ENCODE assay signal across 12 cellular contexts in the genomic region with DNA sequence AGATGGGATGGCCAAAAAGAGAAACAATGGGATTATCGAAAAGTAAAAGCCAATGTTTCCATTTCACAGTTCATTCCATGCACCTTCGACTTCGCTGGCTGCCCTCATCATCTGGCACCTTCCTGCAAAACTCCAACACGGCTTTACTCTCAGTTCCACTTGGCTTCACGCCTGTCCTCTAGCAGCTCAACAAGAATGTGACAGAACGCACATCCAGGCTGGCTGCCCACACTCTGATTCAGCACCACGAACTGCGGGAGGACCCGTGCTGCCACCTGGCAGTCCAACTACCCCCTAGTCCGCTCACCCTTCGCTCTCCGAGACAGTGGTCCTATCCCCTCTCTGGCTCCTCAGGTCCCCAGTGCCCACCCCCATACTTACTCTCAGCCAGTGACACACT. TPM values are rescaled to one million over a fixed set of nuclear protein-coding genes. Genes with fewer than 3 reads are reported as not detected.
DNase-seq lines count a peak whose midpoint lies in the region; ATAC-seq and TF ChIP-seq lines count a peak whose summit lies in the region.
"Had no signal": no experiment of that assay in that cellular context is flagged by ENCODE, and none has a peak within 500 bp of the region (broad histone marks: within the 10 kb centered on the region; RNA-seq: fewer than 3 reads in every experiment).

No MANE protein-coding gene starts in this region.

- H3K4me1 ChIP-seq in right atrium auricular region, result peaks cover 0 to 30% of the 10 kb centered on the region in 2 donors

- H3K4me1 Mint-ChIP-seq in progenitor cell of endocrine pancreas (ENCODE audit: low read depth) (peaks cover 86% of the 10 kb centered on the region), natural killer cell (no peaks in the 10 kb centered on the region)

- TF ChIP-seq CTCF in astrocyte of the cerebellum (IDR thresholded peaks at IDR 0.05; ENCODE audit: low read depth, low read length, missing control alignments) (no peak), right atrium auricular region (IDR thresholded peaks at IDR 0.05) (peak in 1 of 2 donors; percentile 38), progenitor cell of endocrine pancreas (IDR thresholded peaks at IDR 0.05; ENCODE audit: unreplicated experiment) (no peak), natural killer cell (IDR thresholded peaks at IDR 0.05) (no peak)

- H3K9me3 ChIP-seq in right atrium auricular region, result no peaks in the 10 kb centered on the region

- H3K4me3 Mint-ChIP-seq in progenitor cell of endocrine pancreas (ENCODE audit: low read depth) (peak overlapping the region; percentile 17), natural killer cell (no peak overlapping the region)
- H3K4me3 Mint-ChIP-seq: activated T-helper 1 cell treated with anti-CD3 and anti-CD28 coated beads, Interleukin-12 subunit alpha, Interleukin-12 subunit beta, Interleukin-2, Interleukin-4 antibody, amounts not matched to agents 30 ng/mL and 10 ng/mL and 1 ng/mL, durations not matched to agents 14 hours and 24 hours and 36 hours; CD14-positive monocyte; naive thymus-derived CD4-positive, alpha-beta T cell had no signal

- peak overlapping the region; percentile 90 for H3K27ac Mint-ChIP-seq in progenitor cell of endocrine pancreas
- H3K27ac Mint-ChIP-seq in natural killer cell, result no peak overlapping the region
- H3K27ac Mint-ChIP-seq: activated T-helper 1 cell treated with anti-CD3 and anti-CD28 coated beads, Interleukin-12 subunit alpha, Interleukin-12 subunit beta, Interleukin-2, Interleukin-4 antibody, amounts not matched to agents 30 ng/mL and 10 ng/mL and 1 ng/mL, durations not matched to agents 14 hours and 24 hours and 36 hours; CD14-positive monocyte had no signal

- H3K4me3 ChIP-seq in astrocyte of the cerebellum (ENCODE audit: low read depth, low read length) (no peak overlapping the region), right atrium auricular region (no peak overlapping the region)

- no peaks in the 10 kb centered on the region for H3K36me3 ChIP-seq in right atrium auricular region

- H3K9me3 Mint-ChIP-seq in progenitor cell of endocrine pancreas (ENCODE audit: low read depth), result no peaks in the 10 kb centered on the region
- H3K9me3 Mint-ChIP-seq in natural killer cell, result no peaks in the 10 kb centered on the region
- H3K9me3 Mint-ChIP-seq: activated T-helper 1 cell treated with anti-CD3 and anti-CD28 coated beads, Interleukin-12 subunit alpha, Interleukin-12 subunit beta, Interleukin-2, Interleukin-4 antibody, amounts not matched to agents 30 ng/mL and 10 ng/mL and 1 ng/mL, durations not matched to agents 14 hours and 24 hours and 36 hours; CD14-positive monocyte; naive thymus-derived CD4-positive, alpha-beta T cell had no signal

- peak; percentile 25 for DNase-seq in ELF-1 (ENCODE audit: low read depth, low spot score)
- peak; percentile 4 for DNase-seq in astrocyte of the cerebellum (ENCODE audit: low read depth)
- DNase-seq in right atrium auricular region (ENCODE audit: low spot score), result peak; percentile 68
- no peak for DNase-seq in progenitor cell of endocrine pancreas (ENCODE audit: low spot score, unreplicated experiment)
- DNase-seq in DMS114 treated with DMSO at 0.1 percent for 48 hours (lab: John Stamatoyannopoulos, UW; ENCODE audit: unreplicated experiment), result no peak
- DNase-seq in natural killer cell, result no peak
- no peak for DNase-seq in KBM-7
- DNase-seq: naive thymus-derived CD4-positive, alpha-beta T cell; NCI-H187 had no signal

- H3K27me3 Mint-ChIP-seq in progenitor cell of endocrine pancreas (no peaks in the 10 kb centered on the region), natural killer cell (ENCODE audit: low read depth in 2 of 2) (peaks cover 15 to 49% of the 10 kb centered on the region in 2 donors)

- H3K27ac ChIP-seq in right atrium auricular region, result peak overlapping the region; percentile 40 to 52

- in situ Hi-C loops in astrocyte of the cerebellum (cut with HindIII; ENCODE audit: low sequenced_read_pairs), result no loop called here
- in situ Hi-C loops in KBM-7 (cut with MboI; ENCODE audit: low pct_unique_long_range_greater_than_20kb, low sequenced_read_pairs), result no loop called here

- intact Hi-C loops in natural killer cell (cut with micrococcal nuclease), result no loop called here

- ATAC-seq in natural killer cell (no peak), GM21360 (IDR thresholded peaks at IDR 0.05; ENCODE audit: unreplicated experiment) (no peak)
- ATAC-seq: naive thymus-derived CD4-positive, alpha-beta T cell had no signal

- H3K27me3 ChIP-seq in right atrium auricular region, result no peaks in the 10 kb centered on the region

- H3K36me3 Mint-ChIP-seq in progenitor cell of endocrine pancreas (ENCODE audit: insufficient read depth), result no peaks in the 10 kb centered on the region
- H3K36me3 Mint-ChIP-seq in natural killer cell, result no peaks in the 10 kb centered on the region
- H3K36me3 Mint-ChIP-seq: CD14-positive monocyte; naive thymus-derived CD4-positive, alpha-beta T cell had no signal

RNA-seq across cellular contexts. Expression of a gene that starts 11.7 kb away (rescaled TPM):
- total RNA-seq in right atrium auricular region (1 to 10 TPM; 4.3 to 6.5 TPM), progenitor cell of endocrine pancreas (59.4 and 63.2 TPM in 2 replicates), natural killer cell (under 1 TPM; 0.45 to 0.64 (median 0.58) TPM)

RNA-seq across cellular contexts. Expression of a gene that starts 12.7 kb away (rescaled TPM):
- 10 to 100 TPM; 10.5 to 19.2 TPM for total RNA-seq in right atrium auricular region
- 39.4 and 45.1 TPM in 2 replicates for total RNA-seq in progenitor cell of endocrine pancreas
- total RNA-seq in natural killer cell, result 10 to 100 TPM; 30.8 to 35.8 (median 35.2) TPM

RNA-seq across cellular contexts. Expression of a gene that starts 25.0 kb away (rescaled TPM):
- total RNA-seq in right atrium auricular region (10 to 100 TPM; 13.1 to 15.0 TPM), progenitor cell of endocrine pancreas (22.6 and 23.5 TPM in 2 replicates), natural killer cell (1 to 10 TPM; 6.2 to 9.8 (median 7.0) TPM)

Comparison
In these comparisons a context has a peak if more than half of its experiments do, and no peak if none do; other contexts are left out.
1. DNase-seq: peak in ELF-1 (single experiment), astrocyte of the cerebellum (single experiment) and right atrium auricular region (single experiment); none in progenitor cell of endocrine pancreas (single experiment), DMS114 treated with DMSO at 0.1 percent for 48 hours (single experiment), natural killer cell (single experiment) and KBM-7 (single experiment).